Comparison of ENCODE assay signal across 34 cellular contexts in genomic region chr10:8379906-8380832, GRCh38.
DNase-seq lines count a peak whose midpoint lies in the region; ATAC-seq and TF ChIP-seq lines count a peak whose summit lies in the region.
"Had no signal": no experiment of that assay in that cellular context is flagged by ENCODE, and none has a peak within 500 bp of the region (broad histone marks: within the 10 kb centered on the region; RNA-seq: fewer than 3 reads in every experiment).

No MANE protein-coding gene starts in this region.

- no peaks in the 10 kb centered on the region for H3K4me1 ChIP-seq in CD4-positive, alpha-beta memory T cell (ENCODE audit: insufficient read depth, low read length)
- H3K4me1 ChIP-seq in PC-3 (ENCODE audit: insufficient read depth, low read length): no peaks in the 10 kb centered on the region
- H3K4me1 ChIP-seq: foreskin keratinocyte, left lung, pancreas had no signal

- no peak overlapping the region for H3K27ac ChIP-seq in CD4-positive, alpha-beta memory T cell (ENCODE audit: low read depth, low read length)
- H3K27ac ChIP-seq in PC-3 (ENCODE audit: low read length): no peak overlapping the region
- H3K27ac ChIP-seq: foreskin keratinocyte, left lung, pancreas, thoracic aorta had no signal

- H3K9me3 Mint-ChIP-seq in CD4-positive, alpha-beta memory T cell: no peaks in the 10 kb centered on the region
- no peaks in the 10 kb centered on the region for H3K9me3 Mint-ChIP-seq in nephron progenitor cell
- no peaks in the 10 kb centered on the region for H3K9me3 Mint-ChIP-seq in Calu3 (ENCODE audit: low read depth, unreplicated experiment)
- H3K9me3 Mint-ChIP-seq: activated naive CD8-positive, alpha-beta T cell treated with anti-CD3 and anti-CD28 coated beads, Interleukin-2, amount 50 U/mL, for 24 hours; activated T-cell treated with anti-CD3 and anti-CD28 coated beads, Interleukin-2, amount 50 U/mL, for 24 hours; CD8-positive, alpha-beta memory T cell had no signal

- no peak overlapping the region for H3K4me3 Mint-ChIP-seq in CD4-positive, alpha-beta memory T cell
- no peak overlapping the region for H3K4me3 Mint-ChIP-seq in nephron progenitor cell
- no peak overlapping the region for H3K4me3 Mint-ChIP-seq in Calu3 (ENCODE audit: low read depth, unreplicated experiment)
- H3K4me3 Mint-ChIP-seq: activated naive CD8-positive, alpha-beta T cell treated with anti-CD3 and anti-CD28 coated beads, Interleukin-2, amount 50 U/mL, for 24 hours; activated T-cell treated with anti-CD3 and anti-CD28 coated beads, Interleukin-2, amount 50 U/mL, for 24 hours; CD8-positive, alpha-beta memory T cell; nephron had no signal

- H3K9me3 ChIP-seq in CD4-positive, alpha-beta memory T cell (ENCODE audit: control insufficient read depth in 1 of 2, low read length in 2 of 2): no peaks in the 10 kb centered on the region
- H3K9me3 ChIP-seq in PC-3 (ENCODE audit: low read length): no peaks in the 10 kb centered on the region
- H3K9me3 ChIP-seq: left lung, mucosa of descending colon, pancreas, thoracic aorta had no signal

- no peaks in the 10 kb centered on the region for H3K27me3 ChIP-seq in CD4-positive, alpha-beta memory T cell (ENCODE audit: insufficient read depth, low read length)
- no peaks in the 10 kb centered on the region for H3K27me3 ChIP-seq in PC-3 (ENCODE audit: low read length)
- H3K27me3 ChIP-seq: foreskin keratinocyte, left lung, pancreas had no signal

- intact Hi-C loops in CD4-positive, alpha-beta memory T cell (cut with micrococcal nuclease): no loop called here
- intact Hi-C loops in Calu3 (cut with micrococcal nuclease; ENCODE audit: unreplicated experiment) (no loop called here), PC-3 (cut with micrococcal nuclease) (no loop called here)

- BruUV-seq in Calu3 (replicated peaks; lab: Mats Ljungman, UMichigan) (no TSS peak), PC-3 (replicated peaks; lab: Mats Ljungman, UMichigan) (no TSS peak)

- no peaks in the 10 kb centered on the region for H3F3A ChIP-seq in PC-3 (ENCODE audit: low read length, unreplicated experiment)

- no peak overlapping the region for H3K4me2 ChIP-seq in PC-3 (ENCODE audit: low read length)

- no peak for DNase-seq in CD4-positive, alpha-beta memory T cell
- DNase-seq in HEK293T (ENCODE audit: extremely low spot score): no peak
- peak; percentile 2 for DNase-seq in choroid plexus epithelial cell (ENCODE audit: low read depth)
- no peak for DNase-seq in nephron progenitor cell
- no peak for DNase-seq in Calu3
- no peak for DNase-seq in PC-3
- DNase-seq: activated CD4-positive, alpha-beta T cell treated with anti-CD3 and anti-CD28 coated beads for 1 hour; activated CD8-positive, alpha-beta memory T cell treated with anti-CD3 and anti-CD28 coated beads for 24 hours; activated gamma-delta T cell treated with Interleukin-2 at 50 U/mL for 16 hours; activated naive CD8-positive, alpha-beta T cell treated with anti-CD3 and anti-CD28 coated beads, Interleukin-2, amount 50 U/mL, for 24 hours; activated T-cell treated with anti-CD3 and anti-CD28 coated beads, Interleukin-2, amount 50 U/mL, for 24 hours; CD8-positive, alpha-beta memory T cell; DMS79 treated with DMSO at 0.1 percent for 48 hours; effector CD4-positive, alpha-beta T cell; erythroblast; foreskin keratinocyte; GOT3; Karpas-422; mucosa of descending colon; NCI-H1048; NCI-H2029; NCI-H446; NCI-H82; OCI-M1; pancreas; SHP77 treated with DMSO at 0.1 percent for 48 hours; stimulated activated naive CD4-positive, alpha-beta T cell treated with Interleukin-2 at 50 U/mL for 16 hours; SW 1271 had no signal

- POLR2A ChIA-PET in CD4-positive, alpha-beta memory T cell (lab: Charles Lee; ENCODE audit: partially characterized antibody): interaction anchor here (1.1 to 1.3 kb wide), 2 partner anchors 12 to 14 kb away, joined by 3 read pairs; no protein-coding TSS in a partner anchor
- POLR2A ChIA-PET in HEK293T (lab: Yijun Ruan, JAX): no interaction called here
- POLR2A ChIA-PET in PC-3 (lab: Charles Lee; ENCODE audit: unreplicated experiment): no interaction called here

- no peaks in the 10 kb centered on the region for H4K20me1 ChIP-seq in PC-3 (ENCODE audit: low read length)

- H2AFZ ChIP-seq in PC-3 (ENCODE audit: low read length): no peak overlapping the region

- no peak overlapping the region for H3K9ac ChIP-seq in PC-3 (ENCODE audit: low read length)

- ATAC-seq in HG03108 (IDR thresholded peaks at IDR 0.05; ENCODE audit: unreplicated experiment) (no peak), PC-3 (no peak; the same call in 1 of the 2 replicates)
- ATAC-seq: activated naive CD8-positive, alpha-beta T cell treated with anti-CD3 and anti-CD28 coated beads, Interleukin-2, amount 50 U/mL, for 24 hours; foreskin keratinocyte; GM12878; left lung; mucosa of descending colon; sciatic nerve had no signal

- peaks cover 0 to under 1% of the 10 kb centered on the region in 2 donors for H3K36me3 Mint-ChIP-seq in CD4-positive, alpha-beta memory T cell
- H3K36me3 Mint-ChIP-seq in nephron progenitor cell (ENCODE audit: low read depth) (no peaks in the 10 kb centered on the region), Calu3 (ENCODE audit: insufficient read depth, unreplicated experiment) (no peaks in the 10 kb centered on the region)

- H3K27me3 Mint-ChIP-seq in CD4-positive, alpha-beta memory T cell: no peaks in the 10 kb centered on the region
- H3K27me3 Mint-ChIP-seq in nephron progenitor cell (ENCODE audit: low read depth, poor library complexity) (peaks cover 3% of the 10 kb centered on the region), Calu3 (ENCODE audit: unreplicated experiment) (no peaks in the 10 kb centered on the region)
- H3K27me3 Mint-ChIP-seq: activated naive CD8-positive, alpha-beta T cell treated with anti-CD3 and anti-CD28 coated beads, Interleukin-2, amount 50 U/mL, for 24 hours; activated T-cell treated with anti-CD3 and anti-CD28 coated beads, Interleukin-2, amount 50 U/mL, for 24 hours; CD8-positive, alpha-beta memory T cell had no signal

- no peaks in the 10 kb centered on the region for H3K79me2 ChIP-seq in PC-3 (ENCODE audit: low read length)

- no peak for TF ChIP-seq CTCF in choroid plexus epithelial cell (conservative IDR thresholded peaks at IDR 0.05; ENCODE audit: low read depth, low read length)
- no peak for TF ChIP-seq CTCF in nephron progenitor cell (IDR thresholded peaks at IDR 0.05)
- no peak for TF ChIP-seq CTCF in Calu3 (IDR thresholded peaks at IDR 0.05; ENCODE audit: unreplicated experiment)
- no peak for TF ChIP-seq CTCF in PC-3 (conservative IDR thresholded peaks at IDR 0.05; ENCODE audit: low read depth, low read length)

- CTCF ChIA-PET in CD4-positive, alpha-beta memory T cell (lab: Charles Lee; ENCODE audit: partially characterized antibody): interaction anchor here (1.1 to 1.2 kb wide), 3 partner anchors 9 to 19 kb away, joined by 3 read pairs; no protein-coding TSS in a partner anchor
- CTCF ChIA-PET in HEK293T (lab: Yijun Ruan, JAX): no interaction called here
- CTCF ChIA-PET in Calu3 (lab: Charles Lee): interaction anchor here (1.4 kb wide), 1 partner anchor 14 kb away, joined by 5 read pairs; no protein-coding TSS in a partner anchor
- CTCF ChIA-PET in PC-3 (lab: Charles Lee): interaction anchor here (0.7 kb wide), 1 partner anchor 193 kb away, joined by 3 read pairs; no protein-coding TSS in a partner anchor

- peaks cover 0 to 4% (median under 1%) of the 10 kb centered on the region in 4 donors for H3K4me1 Mint-ChIP-seq in CD4-positive, alpha-beta memory T cell
- H3K4me1 Mint-ChIP-seq in nephron progenitor cell (peaks cover 30% of the 10 kb centered on the region), Calu3 (ENCODE audit: low read depth, unreplicated experiment) (peaks cover 13% of the 10 kb centered on the region)
- H3K4me1 Mint-ChIP-seq: nephron had no signal

- H3K4me3 ChIP-seq in CD4-positive, alpha-beta memory T cell (ENCODE audit: low read length in 2 of 2): no peak overlapping the region
- no peak overlapping the region for H3K4me3 ChIP-seq in choroid plexus epithelial cell (ENCODE audit: low read depth, low read length)
- H3K4me3 ChIP-seq in PC-3 (ENCODE audit: low read length): no peak overlapping the region
- H3K4me3 ChIP-seq: GM12878, left lung, mucosa of descending colon, pancreas, thoracic aorta had no signal

- H3K9me2 ChIP-seq in PC-3 (replicated peaks; ENCODE audit: low read length): no peaks in the 10 kb centered on the region

- peak overlapping the region in 4 of 7 donors; percentile 24 to 60 (median 54) for H3K27ac Mint-ChIP-seq in CD4-positive, alpha-beta memory T cell
- H3K27ac Mint-ChIP-seq in nephron progenitor cell (peak overlapping the region; percentile 85), Calu3 (ENCODE audit: unreplicated experiment) (no peak overlapping the region)
- H3K27ac Mint-ChIP-seq: activated naive CD8-positive, alpha-beta T cell treated with anti-CD3 and anti-CD28 coated beads, Interleukin-2, amount 50 U/mL, for 24 hours; activated T-cell treated with anti-CD3 and anti-CD28 coated beads, Interleukin-2, amount 50 U/mL, for 24 hours; nephron had no signal

- no peaks in the 10 kb centered on the region for H3K36me3 ChIP-seq in CD4-positive, alpha-beta memory T cell (ENCODE audit: insufficient read depth, low read length)
- no peaks in the 10 kb centered on the region for H3K36me3 ChIP-seq in PC-3 (ENCODE audit: low read depth, low read length)
- H3K36me3 ChIP-seq: left lung, pancreas, thoracic aorta had no signal

TF ChIP-seq in HEK293T, 16 proteins besides CTCF, POLR2A, EP300 and RAD21:
- TF ChIP-seq TARDBP (IDR thresholded peaks at IDR 0.05) (no peak), PKNOX1 (IDR thresholded peaks at IDR 0.05) (peak; percentile 14; the same call in 1 of the 2 replicates)
